In the genomic region with DNA sequence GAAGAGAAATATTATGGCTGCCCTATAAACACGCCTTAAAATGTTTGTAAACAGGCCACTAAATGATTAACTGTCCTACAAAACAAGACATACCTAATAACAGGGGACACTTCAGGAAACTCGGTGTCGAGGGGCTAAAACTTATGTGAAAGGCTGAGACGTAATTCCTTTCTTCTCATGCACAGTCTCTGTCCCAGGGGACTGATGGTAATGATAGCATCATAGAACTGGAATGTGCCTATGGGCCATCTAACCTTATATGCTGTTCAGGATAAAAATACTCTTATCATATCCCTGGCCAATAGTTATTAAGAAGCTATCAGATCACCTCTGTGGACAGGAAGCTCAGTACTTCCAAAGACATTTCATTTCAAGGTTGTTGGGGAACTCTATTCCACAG, we compare ENCODE assay signal across 15 cellular contexts.
DNase-seq lines count a peak whose midpoint lies in the region; ATAC-seq and TF ChIP-seq lines count a peak whose summit lies in the region.
"Had no signal": no experiment of that assay in that cellular context is flagged by ENCODE, and none has a peak within 500 bp of the region (broad histone marks: within the 10 kb centered on the region; RNA-seq: fewer than 3 reads in every experiment).

No MANE protein-coding gene starts in this region.

- H3K4me3 ChIP-seq in thoracic aorta, result no peak overlapping the region
- H3K4me3 ChIP-seq: HAP-1, K562, SJSA1 had no signal

- no peaks in the 10 kb centered on the region for H3K9me3 Mint-ChIP-seq in activated CD8-positive, alpha-beta T cell treated with anti-CD3 and anti-CD28 coated beads for 36 hours
- H3K9me3 Mint-ChIP-seq: CD4-positive, CD25-positive, alpha-beta regulatory T cell had no signal

- H3K4me1 ChIP-seq in thoracic aorta (ENCODE audit: control insufficient read depth in 1 of 2, low read depth in 2 of 2), result peaks cover 46 to 94% of the 10 kb centered on the region in 2 donors
- H3K4me1 ChIP-seq: HAP-1 had no signal

- no peaks in the 10 kb centered on the region for H3K36me3 Mint-ChIP-seq in activated CD8-positive, alpha-beta T cell treated with anti-CD3 and anti-CD28 coated beads for 36 hours (ENCODE audit: low read depth)
- H3K36me3 Mint-ChIP-seq: CD4-positive, CD25-positive, alpha-beta regulatory T cell had no signal

- H3K4me1 Mint-ChIP-seq in activated CD8-positive, alpha-beta T cell treated with anti-CD3 and anti-CD28 coated beads for 36 hours (ENCODE audit: low read depth), result peaks cover 8% of the 10 kb centered on the region
- H3K4me1 Mint-ChIP-seq: B cell; CD4-positive, CD25-positive, alpha-beta regulatory T cell had no signal

- H3K27ac ChIP-seq in thoracic aorta, result peak overlapping the region; percentile 4 to 93
- H3K27ac ChIP-seq: SJSA1 had no signal

- ATAC-seq in thoracic aorta (ENCODE audit: insufficient number of reproducible peaks, low FRiP score, low read depth), result no peak
- no peak for ATAC-seq in activated CD8-positive, alpha-beta T cell treated with anti-CD3 and anti-CD28 coated beads for 36 hours
- ATAC-seq in GM21786 (IDR thresholded peaks at IDR 0.05; ENCODE audit: unreplicated experiment), result no peak
- ATAC-seq: K562 had no signal

- no peak overlapping the region for H3K27ac Mint-ChIP-seq in activated CD8-positive, alpha-beta T cell treated with anti-CD3 and anti-CD28 coated beads for 36 hours
- H3K27ac Mint-ChIP-seq: B cell; CD4-positive, CD25-positive, alpha-beta regulatory T cell had no signal

- no peak overlapping the region for H3K4me3 Mint-ChIP-seq in activated CD8-positive, alpha-beta T cell treated with anti-CD3 and anti-CD28 coated beads for 36 hours
- H3K4me3 Mint-ChIP-seq: B cell; CD4-positive, CD25-positive, alpha-beta regulatory T cell had no signal

- CTCF ChIA-PET in activated CD8-positive, alpha-beta T cell treated with anti-CD3 and anti-CD28 coated beads for 36 hours (lab: Charles Lee), result no interaction called here

- POLR2A ChIA-PET in activated CD8-positive, alpha-beta T cell treated with anti-CD3 and anti-CD28 coated beads for 36 hours (lab: Charles Lee), result no interaction called here

- peaks cover 7% of the 10 kb centered on the region for H3K27me3 Mint-ChIP-seq in activated CD8-positive, alpha-beta T cell treated with anti-CD3 and anti-CD28 coated beads for 36 hours
- H3K27me3 Mint-ChIP-seq: B cell had no signal

- peak; percentile 39 for DNase-seq in ELR (ENCODE audit: low read depth)
- DNase-seq in T1000 (lab: John Stamatoyannopoulos, UW), result peak; percentile 42
- peak; percentile 39 for DNase-seq in dermis blood vessel endothelial cell
- no peak for DNase-seq in thoracic aorta (ENCODE audit: low spot score)
- no peak for DNase-seq in T-helper 1 cell
- no peak for DNase-seq in activated CD8-positive, alpha-beta T cell treated with anti-CD3 and anti-CD28 coated beads for 36 hours
- DNase-seq: CD4-positive, CD25-positive, alpha-beta regulatory T cell; MV-4-11; NCI-H187 treated with DMSO at 0.1 percent for 48 hours; NCI-H748 treated with DMSO at 0.1 percent for 48 hours had no signal

- TF ChIP-seq CTCF in thoracic aorta (IDR thresholded peaks at IDR 0.05), result no peak
- TF ChIP-seq CTCF in activated CD8-positive, alpha-beta T cell treated with anti-CD3 and anti-CD28 coated beads for 36 hours (IDR thresholded peaks at IDR 0.05), result no peak

- H3K36me3 ChIP-seq in thoracic aorta, result peaks cover 23% of the 10 kb centered on the region
- H3K36me3 ChIP-seq: HAP-1, SJSA1 had no signal

- intact Hi-C loops in activated CD8-positive, alpha-beta T cell treated with anti-CD3 and anti-CD28 coated beads for 36 hours (cut with micrococcal nuclease), result no loop called here

- H3K9me3 ChIP-seq in thoracic aorta, result no peaks in the 10 kb centered on the region
- H3K9me3 ChIP-seq: HAP-1, SJSA1 had no signal

- H3K27me3 ChIP-seq in thoracic aorta (replicated peaks; ENCODE audit: insufficient read depth), result no peaks in the 10 kb centered on the region
- H3K27me3 ChIP-seq: SJSA1 had no signal

Comparison
In these comparisons a context has a peak if more than half of its experiments do, and no peak if none do; other contexts are left out.
1. DNase-seq: peak in ELR (single experiment), T1000 (single experiment) and dermis blood vessel endothelial cell (single experiment); none in thoracic aorta (single experiment), T-helper 1 cell (0 of 5) and activated CD8-positive, alpha-beta T cell treated with anti-CD3 and anti-CD28 coated beads for 36 hours (single experiment).